ENCODE assay signal across 9 cellular contexts in the genomic region with DNA sequence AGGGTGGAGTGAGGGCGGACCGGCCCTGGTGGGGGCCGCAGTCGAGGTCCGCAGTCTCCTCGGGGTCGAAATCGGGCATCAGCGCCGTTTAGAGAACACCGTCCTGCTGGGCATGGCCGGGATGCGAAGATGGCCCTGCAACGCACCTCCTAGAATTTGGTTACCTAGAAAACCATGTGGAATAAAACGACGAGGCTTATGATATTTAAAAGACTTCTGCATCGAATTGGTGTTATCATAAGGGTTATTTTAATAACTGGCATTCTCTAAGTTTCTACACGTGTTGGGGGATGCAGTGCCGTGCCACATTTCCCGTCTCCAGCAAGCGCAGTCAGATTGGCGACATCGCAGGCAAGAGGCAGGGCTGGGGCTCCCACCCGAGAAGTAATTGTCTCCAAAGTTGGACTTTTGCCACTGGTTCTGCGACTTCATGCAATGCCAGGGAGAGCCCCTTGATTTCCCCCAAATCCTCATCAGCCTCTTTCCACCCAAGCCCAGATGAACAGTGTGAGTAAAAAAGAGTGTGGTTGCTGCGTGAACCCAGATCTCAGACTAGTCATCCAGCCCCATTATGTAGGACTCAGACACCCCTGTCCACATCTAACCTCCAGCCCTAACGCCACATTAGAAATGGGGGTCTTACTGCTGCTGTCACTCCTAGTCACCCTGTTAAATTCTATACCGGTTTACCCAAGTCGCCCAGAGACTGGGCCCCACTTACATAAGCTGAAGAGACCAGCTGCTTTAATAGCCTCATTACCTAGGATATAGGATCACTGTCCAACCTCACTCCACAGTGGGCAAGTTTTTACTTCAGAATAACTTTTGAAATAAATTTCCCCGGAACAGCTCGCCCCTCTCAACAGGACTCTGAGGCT. TPM values are rescaled to one million over a fixed set of nuclear protein-coding genes. Genes with fewer than 3 reads are reported as not detected.
DNase-seq lines count a peak whose midpoint lies in the region; ATAC-seq and TF ChIP-seq lines count a peak whose summit lies in the region.
"Had no signal": no experiment of that assay in that cellular context is flagged by ENCODE, and none has a peak within 500 bp of the region (broad histone marks: within the 10 kb centered on the region; RNA-seq: fewer than 3 reads in every experiment).

No MANE protein-coding gene starts in this region.

- peak overlapping the region; percentile 100 for H3K27ac Mint-ChIP-seq in CD8-positive, alpha-beta T cell

- H3K27me3 Mint-ChIP-seq in CD8-positive, alpha-beta T cell (ENCODE audit: low read depth), result no peaks in the 10 kb centered on the region

- H3K79me2 ChIP-seq in Loucy (ENCODE audit: insufficient read depth, low read length), result no peaks in the 10 kb centered on the region

- peak overlapping the region; percentile 79 for H3K9ac ChIP-seq in Loucy (ENCODE audit: low read depth, low read length, poor library complexity, severe bottlenecking)

- H3K36me3 Mint-ChIP-seq in CD8-positive, alpha-beta T cell, result peaks cover 29% of the 10 kb centered on the region

- DNase-seq in CD8-positive, alpha-beta T cell, result peak in 3 of 7 experiments; percentile 47 to 72 (median 54)
- DNase-seq in activated naive CD4-positive, alpha-beta T cell treated with anti-CD3 and anti-CD28 coated beads, Interleukin-2, amount 50 U/mL, for 16 hours, result peak; percentile 51
- no peak for DNase-seq in left ventricle myocardium inferior
- DNase-seq in sigmoid colon, result peak; percentile 75
- DNase-seq in iPS-NIHi7 (ENCODE audit: extremely low spot score), result no peak

- TF ChIP-seq POLR2A in sigmoid colon (IDR thresholded peaks at IDR 0.05), result no peak

- peak overlapping the region; percentile 99 for H2AFZ ChIP-seq in Loucy (ENCODE audit: low read length)

- H4K20me1 ChIP-seq in Loucy (ENCODE audit: insufficient read depth, low read length, poor library complexity, severe bottlenecking), result no peaks in the 10 kb centered on the region

- TF ChIP-seq EP300 in sigmoid colon (IDR thresholded peaks at IDR 0.05), result no peak

- CTCF ChIA-PET in CD8-positive, alpha-beta T cell (lab: Charles Lee), result interaction anchor here (0.9 to 7.5 kb wide), 7 partner anchors 9 to 359 kb away, joined by 3 to 74 read pairs (median 5); no protein-coding TSS in a partner anchor

- ATAC-seq in CD8-positive, alpha-beta T cell, result peak; percentile 1
- no peak for ATAC-seq in GM21723 (IDR thresholded peaks at IDR 0.05; ENCODE audit: unreplicated experiment)
- ATAC-seq in HG03457 (IDR thresholded peaks at IDR 0.05; ENCODE audit: unreplicated experiment), result no peak

- POLR2A ChIA-PET in CD8-positive, alpha-beta T cell (lab: Charles Lee), result interaction anchor here (0.8 to 11.3 kb wide), 7 partner anchors 10 to 370 kb away, joined by 3 to 143 read pairs (median 6); a partner anchor contains a TSS

- H3K27me3 ChIP-seq in CD8-positive, alpha-beta T cell (ENCODE audit: insufficient read depth, low read length), result no peaks in the 10 kb centered on the region
- H3K27me3 ChIP-seq in Loucy (ENCODE audit: insufficient read depth, low read length, poor library complexity, severe bottlenecking) (no peaks in the 10 kb centered on the region), left ventricle myocardium inferior (ENCODE audit: low read depth) (no peaks in the 10 kb centered on the region), sigmoid colon (no peaks in the 10 kb centered on the region)

- no peaks in the 10 kb centered on the region for H3K9me2 ChIP-seq in Loucy (replicated peaks; ENCODE audit: low read depth, low read length)

- H3K9me3 ChIP-seq in CD8-positive, alpha-beta T cell (ENCODE audit: low read length), result no peaks in the 10 kb centered on the region
- H3K9me3 ChIP-seq in Loucy (ENCODE audit: insufficient read depth, low read depth, low read length) (no peaks in the 10 kb centered on the region), left ventricle myocardium inferior (replicated peaks) (no peaks in the 10 kb centered on the region), sigmoid colon (no peaks in the 10 kb centered on the region)

- H3F3A ChIP-seq in Loucy (ENCODE audit: low read depth), result no peaks in the 10 kb centered on the region

- 14 to 20% methylated on average over 31 of the region's 31 CpGs for WGBS in sigmoid colon, 2 donors

- H3K4me1 ChIP-seq in CD8-positive, alpha-beta T cell (ENCODE audit: insufficient read depth, low read length), result peaks cover 39% of the 10 kb centered on the region
- peaks cover 19% of the 10 kb centered on the region for H3K4me1 ChIP-seq in Loucy (ENCODE audit: insufficient read depth, low read length, poor library complexity, severe bottlenecking)
- peaks cover 67% of the 10 kb centered on the region for H3K4me1 ChIP-seq in left ventricle myocardium inferior
- H3K4me1 ChIP-seq in sigmoid colon, result peaks cover 0 to 54% (median 45%) of the 10 kb centered on the region in 4 donors

- H3K36me3 ChIP-seq in CD8-positive, alpha-beta T cell (ENCODE audit: insufficient read depth, low read length), result peaks cover 4% of the 10 kb centered on the region
- H3K36me3 ChIP-seq in Loucy (ENCODE audit: insufficient read depth, low read length) (no peaks in the 10 kb centered on the region), left ventricle myocardium inferior (no peaks in the 10 kb centered on the region), sigmoid colon (no peaks in the 10 kb centered on the region)

- no peaks in the 10 kb centered on the region for H3K9me3 Mint-ChIP-seq in CD8-positive, alpha-beta T cell

- peak overlapping the region; percentile 89 for H3K4me2 ChIP-seq in Loucy (ENCODE audit: low read depth, low read length, poor library complexity, severe bottlenecking)

- peak overlapping the region; percentile 79 for H3K4me3 ChIP-seq in CD8-positive, alpha-beta T cell (ENCODE audit: low read depth, low read length)
- H3K4me3 ChIP-seq in Loucy (ENCODE audit: low read length, poor library complexity, severe bottlenecking), result peak overlapping the region; percentile 84
- H3K4me3 ChIP-seq in left ventricle myocardium inferior, result peak overlapping the region; percentile 89
- peak overlapping the region; percentile 52 to 83 (median 67) for H3K4me3 ChIP-seq in sigmoid colon

- H3K4me3 Mint-ChIP-seq in CD8-positive, alpha-beta T cell, result peak overlapping the region; percentile 92

- H3K4me1 Mint-ChIP-seq in CD8-positive, alpha-beta T cell (ENCODE audit: low read depth), result peaks cover 55% of the 10 kb centered on the region

- peak overlapping the region; percentile 99 for H3K27ac ChIP-seq in CD8-positive, alpha-beta T cell (ENCODE audit: low read depth, low read length)
- H3K27ac ChIP-seq in left ventricle myocardium inferior (replicated peaks) (peak overlapping the region; percentile 100), sigmoid colon (peak overlapping the region; percentile 91 to 99 (median 97))

- intact Hi-C loops in CD8-positive, alpha-beta T cell (cut with DNase I, micrococcal nuclease), result loop anchor here (1.0 to 10.0 kb wide), 10 partner anchors 11 to 1680 kb away; a partner anchor contains a TSS
- intact Hi-C loops in left ventricle myocardium inferior (cut with micrococcal nuclease), result no loop called here
- intact Hi-C loops in sigmoid colon (cut with DNase I), result loop anchor here (1.0 to 10.0 kb wide), 4 partner anchors 67 to 1680 kb away; a partner anchor contains a TSS

- TF ChIP-seq CTCF in CD8-positive, alpha-beta T cell (IDR thresholded peaks at IDR 0.05), result no peak
- TF ChIP-seq CTCF in Loucy (conservative IDR thresholded peaks at IDR 0.05; ENCODE audit: low read length) (no peak), left ventricle myocardium inferior (IDR thresholded peaks at IDR 0.05; ENCODE audit: borderline replicate concordance) (no peak), sigmoid colon (IDR thresholded peaks at IDR 0.05) (no peak)

RNA-seq across cellular contexts. Expression of a gene that starts 0.6 kb away (rescaled TPM):
- 10 to 100 TPM; 13.4 to 14.1 TPM for total RNA-seq in CD8-positive, alpha-beta T cell
- total RNA-seq in left ventricle myocardium inferior (10.3 TPM), sigmoid colon (10 to 100 TPM; 11.4 to 26.9 (median 14.9) TPM)
- 10 to 100 TPM in 2 of 3 donors, 1 to 10 TPM in 1; 7.4 to 23.4 (median 16.2) TPM for polyA plus RNA-seq in sigmoid colon

RNA-seq across cellular contexts. Expression of a gene that starts 40.4 kb away (rescaled TPM):
- 1 to 10 TPM; 1.1 to 1.7 TPM for total RNA-seq in CD8-positive, alpha-beta T cell
- total RNA-seq in left ventricle myocardium inferior (0.30 TPM), sigmoid colon (under 1 TPM in 1 of 4 donors, not detected in 3; under 0.01 TPM)
- under 1 TPM in 1 of 3 donors, not detected in 2; 0.28 TPM for polyA plus RNA-seq in sigmoid colon
- total RNA-seq: HT1080 had no signal

RNA-seq across cellular contexts. Expression of a gene that starts 57.2 kb away (rescaled TPM):
- total RNA-seq in CD8-positive, alpha-beta T cell, result not detected
- total RNA-seq in left ventricle myocardium inferior (not detected), sigmoid colon (not detected)
- polyA plus RNA-seq in sigmoid colon, result not detected
- total RNA-seq: HT1080 had no signal

Comparison
In these comparisons a context has a peak if more than half of its experiments do, and no peak if none do; other contexts are left out.
1. DNase-seq: peak in activated naive CD4-positive, alpha-beta T cell treated with anti-CD3 and anti-CD28 coated beads, Interleukin-2, amount 50 U/mL, for 16 hours (single experiment) and sigmoid colon (single experiment); none in left ventricle myocardium inferior (single experiment) and iPS-NIHi7 (single experiment).
2. Peak in every context shown above with its lines, with median percentiles within 50 percentile points of each other: H3K27ac ChIP-seq and H3K4me3 ChIP-seq.